20 cellular contexts compared by ENCODE assay signal in genomic region chr6:151539506-151540268, GRCh38. TPM values are rescaled to one million over a fixed set of nuclear protein-coding genes. Genes with fewer than 3 reads are reported as not detected.
DNase-seq lines count a peak whose midpoint lies in the region; ATAC-seq and TF ChIP-seq lines count a peak whose summit lies in the region.
"Had no signal": no experiment of that assay in that cellular context is flagged by ENCODE, and none has a peak within 500 bp of the region (broad histone marks: within the 10 kb centered on the region; RNA-seq: fewer than 3 reads in every experiment).

No MANE protein-coding gene starts in this region.

- DNase-seq in M059J (ENCODE audit: low read depth) = peak; percentile 7
- no peak for DNase-seq in endodermal cell
- DNase-seq in middle frontal gyrus (ENCODE audit: extremely low spot score, low spot score) = peak; percentile 13
- DNase-seq in GOT3 (lab: John Stamatoyannopoulos, UW) = no peak
- DNase-seq in mucosa of descending colon = no peak
- DNase-seq in activated naive CD4-positive, alpha-beta T cell treated with Interleukin-2 at 50 U/mL for 16 hours = no peak
- DNase-seq: CD4-positive, CD25-positive, alpha-beta regulatory T cell; Kasumi-1; NCI-H1694; NCI-H2029 treated with DMSO at 0.1 percent for 48 hours; NCI-H2227 treated with DMSO at 0.1 percent for 48 hours; NCI-H510A; NCI-H69; SHP77 treated with DMSO at 0.1 percent for 48 hours had no signal

- H3K9me3 ChIP-seq in endodermal cell (ENCODE audit: control insufficient read depth, low read length) (peaks cover 20% of the 10 kb centered on the region), mucosa of descending colon (no peaks in the 10 kb centered on the region)

- no peak overlapping the region for H3K27ac Mint-ChIP-seq in endodermal cell
- H3K27ac Mint-ChIP-seq: CD4-positive, CD25-positive, alpha-beta regulatory T cell had no signal

- H3K4me1 Mint-ChIP-seq in endodermal cell = no peaks in the 10 kb centered on the region
- H3K4me1 Mint-ChIP-seq: CD4-positive, CD25-positive, alpha-beta regulatory T cell had no signal

- ATAC-seq in mucosa of descending colon (no peak), HG02870 (IDR thresholded peaks at IDR 0.05; ENCODE audit: unreplicated experiment) (no peak)
- ATAC-seq: Panc1 had no signal

- peaks cover 21% of the 10 kb centered on the region for H3K9me3 Mint-ChIP-seq in endodermal cell

- no peaks in the 10 kb centered on the region for H3K36me3 ChIP-seq in endodermal cell (ENCODE audit: control insufficient read depth, insufficient read depth, low read length)
- no peaks in the 10 kb centered on the region for H3K36me3 ChIP-seq in mucosa of descending colon (ENCODE audit: low read depth)
- H3K36me3 ChIP-seq: BLaER1 had no signal

- no peak overlapping the region for H3K4me3 Mint-ChIP-seq in endodermal cell
- H3K4me3 Mint-ChIP-seq: CD4-positive, CD25-positive, alpha-beta regulatory T cell had no signal

- H3K4me1 ChIP-seq in endodermal cell (ENCODE audit: control insufficient read depth, insufficient read depth, low read length) (no peaks in the 10 kb centered on the region), mucosa of descending colon (ENCODE audit: low read depth) (no peaks in the 10 kb centered on the region)
- H3K4me1 ChIP-seq: BLaER1 had no signal

- H3K4me3 ChIP-seq in endodermal cell (ENCODE audit: low read length) (peak overlapping the region; percentile 27), mucosa of descending colon (no peak overlapping the region)
- H3K4me3 ChIP-seq: BLaER1 had no signal

- no peaks in the 10 kb centered on the region for H3K27me3 ChIP-seq in endodermal cell (ENCODE audit: control insufficient read depth, insufficient read depth, low read length, poor library complexity, severe bottlenecking)
- H3K27me3 ChIP-seq: BLaER1 had no signal

- WGBS in endodermal cell (ENCODE audit: insufficient coverage in 1 of 2, insufficient read length in 1 of 2), 2 experiments = 61 to 86% methylated on average over 1 of the region's 1 CpG

- no peak overlapping the region for H3K27ac ChIP-seq in endodermal cell (ENCODE audit: low read depth, low read length)
- H3K27ac ChIP-seq: BLaER1 had no signal

- intact Hi-C loops in mucosa of descending colon (cut with DNase I, micrococcal nuclease) = no loop called here

- H3K9ac ChIP-seq in endodermal cell (ENCODE audit: extremely low read depth, low read length, poor library complexity, severe bottlenecking) = no peak overlapping the region
- H3K9ac ChIP-seq: BLaER1 had no signal

- no peak for TF ChIP-seq CTCF in endodermal cell (conservative IDR thresholded peaks at IDR 0.05)
- TF ChIP-seq CTCF in mucosa of descending colon (IDR thresholded peaks at IDR 0.05) = no peak

- no peaks in the 10 kb centered on the region for H3K27me3 Mint-ChIP-seq in endodermal cell (ENCODE audit: insufficient read depth)

- peaks cover 3% of the 10 kb centered on the region for H3K36me3 Mint-ChIP-seq in endodermal cell (ENCODE audit: low read depth)
- H3K36me3 Mint-ChIP-seq: CD4-positive, CD25-positive, alpha-beta regulatory T cell had no signal

RNA-seq across cellular contexts. Expression of gene CCDC170, which starts 45.9 kb away (rescaled TPM):
- not detected in 2 replicates for total RNA-seq in M059J (2014; rRNA removed; shearing (Covaris generic))
- total RNA-seq in endodermal cell (1 to 10 TPM; 2.2 to 4.1 TPM), mucosa of descending colon (1 to 10 TPM in 2 of 3 donors, under 1 TPM in 1; 0.87 to 2.7 (median 1.7) TPM)
- polyA plus RNA-seq in endodermal cell (2013, experiment 1 of 2) = 0.46 TPM
- polyA plus RNA-seq in endodermal cell (2013, experiment 2 of 2) = 1.2 TPM
- total RNA-seq: CD4-positive, CD25-positive, alpha-beta regulatory T cell; Daoy; MCF 10A; OCI-LY7 had no signal
- polyA plus RNA-seq: CD4-positive, CD25-positive, alpha-beta regulatory T cell had no signal

Comparison
In these comparisons a context has a peak if more than half of its experiments do, and no peak if none do; other contexts are left out.
1. DNase-seq: peak in M059J (single experiment) and middle frontal gyrus (single experiment); none in endodermal cell (single experiment), GOT3 (single experiment), mucosa of descending colon (0 of 3) and activated naive CD4-positive, alpha-beta T cell treated with Interleukin-2 at 50 U/mL for 16 hours (single experiment).